In the genomic region with DNA sequence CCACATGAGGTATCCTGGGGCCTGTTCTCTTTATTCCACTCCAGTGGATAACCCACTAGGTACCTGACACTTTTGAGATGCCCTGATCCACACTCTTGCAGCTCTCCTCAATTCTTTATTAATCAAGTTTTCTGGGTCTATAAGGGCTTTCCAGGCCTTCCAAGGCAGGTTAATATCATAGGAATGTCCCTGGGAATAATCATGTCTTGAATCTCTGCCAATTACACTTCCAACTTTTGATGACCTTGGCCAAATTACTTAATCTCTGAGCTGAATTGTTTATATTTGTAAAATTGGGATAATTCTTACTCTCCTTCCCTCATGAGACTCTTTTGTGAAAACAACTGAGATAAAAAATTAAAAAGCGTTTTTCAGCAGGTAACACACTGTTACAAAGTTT, we compare ENCODE assay signal across 27 cellular contexts.
"Had no signal": no experiment of that assay in that cellular context is flagged by ENCODE, and none has a peak within 500 bp of the region (broad histone marks: within the 10 kb centered on the region; RNA-seq: fewer than 3 reads in every experiment).

No MANE protein-coding gene starts in this region.

- H3K4me1 Mint-ChIP-seq: activated CD4-positive, alpha-beta T cell treated with anti-CD3 and anti-CD28 coated beads for 36 hours; activated CD4-positive, alpha-beta T cell treated with anti-CD3 and anti-CD28 coated beads, Interleukin-2, amount 10 ng/mL, durations not matched to agents 24 days and 14 days; activated CD8-positive, alpha-beta memory T cell treated with anti-CD3 and anti-CD28 coated beads, Interleukin-2, amount 10 ng/mL, durations not matched to agents 7 days and 5 days; activated naive CD4-positive, alpha-beta T cell treated with anti-CD3 and anti-CD28 coated beads, Interleukin-2, amount 50 U/mL, for 24 hours; activated naive CD8-positive, alpha-beta T cell treated with anti-CD3 and anti-CD28 coated beads for 36 hours; activated naive CD8-positive, alpha-beta T cell treated with anti-CD3 and anti-CD28 coated beads, Interleukin-2, amount 50 U/mL, for 24 hours; brain had no signal

- H3K4me3 ChIP-seq: adrenal gland, ascending aorta, esophagus muscularis mucosa had no signal

- H3K27ac ChIP-seq: adrenal gland, ascending aorta, esophagus muscularis mucosa had no signal

- H3K27ac Mint-ChIP-seq: activated CD4-positive, alpha-beta memory T cell treated with anti-CD3 and anti-CD28 coated beads for 36 hours; activated CD4-positive, alpha-beta T cell treated with anti-CD3 and anti-CD28 coated beads for 36 hours; activated CD4-positive, alpha-beta T cell treated with anti-CD3 and anti-CD28 coated beads, Interleukin-2, amount 10 ng/mL, durations not matched to agents 24 days and 14 days; activated CD8-positive, alpha-beta memory T cell treated with anti-CD3 and anti-CD28 coated beads, Interleukin-2, amount 10 ng/mL, durations not matched to agents 7 days and 5 days; activated CD8-positive, alpha-beta T cell treated with anti-CD3 and anti-CD28 coated beads, Interleukin-2, amount 10 ng/mL, durations not matched to agents 7 days and 5 days; activated naive CD4-positive, alpha-beta T cell treated with anti-CD3 and anti-CD28 coated beads for 36 hours; activated naive CD4-positive, alpha-beta T cell treated with anti-CD3 and anti-CD28 coated beads, Interleukin-2, amount 50 U/mL, for 24 hours; activated naive CD8-positive, alpha-beta T cell treated with anti-CD3 and anti-CD28 coated beads for 36 hours; activated naive CD8-positive, alpha-beta T cell treated with anti-CD3 and anti-CD28 coated beads, Interleukin-2, amount 50 U/mL, for 24 hours; activated T-helper 1 cell treated with anti-CD3 and anti-CD28 coated beads, Interleukin-12 subunit alpha, Interleukin-12 subunit beta, Interleukin-2, Interleukin-4 antibody, amounts not matched to agents 30 ng/mL and 10 ng/mL and 1 ng/mL, durations not matched to agents 14 hours and 24 hours and 36 hours; activated T-helper 2 cell treated with anti-CD3 and anti-CD28 coated beads, Interferon-gamma antibody, Interleukin-2, Interleukin-4, amounts not matched to agents 10 μg/mL and 5 μg/mL and 100 μg/mL, durations not matched to agents 14 hours and 24 hours and 36 hours; brain had no signal

- DNase-seq: activated CD4-positive, alpha-beta memory T cell treated with anti-CD3 and anti-CD28 coated beads for 36 hours; activated CD4-positive, alpha-beta T cell treated with anti-CD3 and anti-CD28 coated beads for 36 hours; activated CD4-positive, alpha-beta T cell treated with anti-CD3 and anti-CD28 coated beads, Interleukin-2, amount 10 ng/mL, durations not matched to agents 24 days and 14 days; activated CD4-positive, CD25-positive, alpha-beta regulatory T cell; activated CD4-positive, CD25-positive, alpha-beta regulatory T cell treated with anti-CD3 and anti-CD28 coated beads, Interleukin-2, amount 50 U/mL, for 72 hours; activated CD8-positive, alpha-beta memory T cell treated with anti-CD3 and anti-CD28 coated beads, Interleukin-2, amount 10 ng/mL, durations not matched to agents 7 days and 5 days; activated CD8-positive, alpha-beta memory T cell treated with anti-CD3 and anti-CD28 coated beads, Interleukin-2, amount 50 U/mL, for 4 hours; activated CD8-positive, alpha-beta T cell treated with anti-CD3 and anti-CD28 coated beads, Interleukin-2, amount 10 ng/mL, durations not matched to agents 7 days and 5 days; activated effector memory CD4-positive, alpha-beta T cell treated with anti-CD3 and anti-CD28 coated beads, Interleukin-2, amount 50 U/mL, for 16 hours; activated naive CD4-positive, alpha-beta T cell treated with anti-CD3 and anti-CD28 coated beads for 36 hours; activated naive CD8-positive, alpha-beta T cell treated with anti-CD3 and anti-CD28 coated beads for 36 hours; activated naive CD8-positive, alpha-beta T cell treated with anti-CD3 and anti-CD28 coated beads, Interleukin-2, amount 50 U/mL, for 24 hours; activated T-cell treated with anti-CD3 and anti-CD28 coated beads, Interleukin-2, amount 50 U/mL, for 1 hour; activated T-cell treated with anti-CD3 and anti-CD28 coated beads, Interleukin-2, amount 50 U/mL, for 48 hours; adrenal gland; cortex of kidney; effector CD8-positive, alpha-beta T cell; erythroblast; head of caudate nucleus; hippocampal formation; T-helper 2 cell had no signal

- H3K9me3 ChIP-seq: adrenal gland, ascending aorta, esophagus muscularis mucosa had no signal

- H3K36me3 Mint-ChIP-seq: activated CD4-positive, alpha-beta memory T cell treated with anti-CD3 and anti-CD28 coated beads for 36 hours; activated CD8-positive, alpha-beta memory T cell treated with anti-CD3 and anti-CD28 coated beads, Interleukin-2, amount 10 ng/mL, durations not matched to agents 7 days and 5 days; activated naive CD4-positive, alpha-beta T cell treated with anti-CD3 and anti-CD28 coated beads, Interleukin-2, amount 50 U/mL, for 24 hours; activated naive CD8-positive, alpha-beta T cell treated with anti-CD3 and anti-CD28 coated beads for 36 hours; brain had no signal

- H3K27me3 ChIP-seq: adrenal gland, ascending aorta, esophagus muscularis mucosa had no signal

- H3K36me3 ChIP-seq: adrenal gland, ascending aorta, esophagus muscularis mucosa had no signal

- H3K4me1 ChIP-seq: adrenal gland, ascending aorta, esophagus muscularis mucosa had no signal

- H3K27me3 Mint-ChIP-seq: activated CD4-positive, alpha-beta memory T cell treated with anti-CD3 and anti-CD28 coated beads for 36 hours; activated CD4-positive, alpha-beta T cell treated with anti-CD3 and anti-CD28 coated beads for 36 hours; activated CD4-positive, alpha-beta T cell treated with anti-CD3 and anti-CD28 coated beads, Interleukin-2, amount 10 ng/mL, durations not matched to agents 24 days and 14 days; activated CD8-positive, alpha-beta memory T cell treated with anti-CD3 and anti-CD28 coated beads, Interleukin-2, amount 10 ng/mL, durations not matched to agents 7 days and 5 days; activated naive CD4-positive, alpha-beta T cell treated with anti-CD3 and anti-CD28 coated beads, Interleukin-2, amount 50 U/mL, for 24 hours; brain had no signal

- H3K9me3 Mint-ChIP-seq: activated CD4-positive, alpha-beta T cell treated with anti-CD3 and anti-CD28 coated beads, Interleukin-2, amount 10 ng/mL, durations not matched to agents 24 days and 14 days; activated naive CD4-positive, alpha-beta T cell treated with anti-CD3 and anti-CD28 coated beads for 36 hours; activated naive CD4-positive, alpha-beta T cell treated with anti-CD3 and anti-CD28 coated beads, Interleukin-2, amount 50 U/mL, for 24 hours; activated naive CD8-positive, alpha-beta T cell treated with anti-CD3 and anti-CD28 coated beads for 36 hours; activated T-helper 1 cell treated with anti-CD3 and anti-CD28 coated beads, Interleukin-12 subunit alpha, Interleukin-12 subunit beta, Interleukin-2, Interleukin-4 antibody, amounts not matched to agents 30 ng/mL and 10 ng/mL and 1 ng/mL, durations not matched to agents 14 hours and 24 hours and 36 hours; activated T-helper 2 cell treated with anti-CD3 and anti-CD28 coated beads, Interferon-gamma antibody, Interleukin-2, Interleukin-4, amounts not matched to agents 10 μg/mL and 5 μg/mL and 100 μg/mL, durations not matched to agents 14 hours and 24 hours and 36 hours had no signal

- H3K4me3 Mint-ChIP-seq: activated CD4-positive, alpha-beta memory T cell treated with anti-CD3 and anti-CD28 coated beads for 36 hours; activated CD4-positive, alpha-beta T cell treated with anti-CD3 and anti-CD28 coated beads for 36 hours; activated CD4-positive, alpha-beta T cell treated with anti-CD3 and anti-CD28 coated beads, Interleukin-2, amount 10 ng/mL, durations not matched to agents 24 days and 14 days; activated CD8-positive, alpha-beta memory T cell treated with anti-CD3 and anti-CD28 coated beads, Interleukin-2, amount 10 ng/mL, durations not matched to agents 7 days and 5 days; activated CD8-positive, alpha-beta T cell treated with anti-CD3 and anti-CD28 coated beads, Interleukin-2, amount 10 ng/mL, durations not matched to agents 7 days and 5 days; activated naive CD4-positive, alpha-beta T cell treated with anti-CD3 and anti-CD28 coated beads for 36 hours; activated naive CD4-positive, alpha-beta T cell treated with anti-CD3 and anti-CD28 coated beads, Interleukin-2, amount 50 U/mL, for 24 hours; activated naive CD8-positive, alpha-beta T cell treated with anti-CD3 and anti-CD28 coated beads for 36 hours; activated naive CD8-positive, alpha-beta T cell treated with anti-CD3 and anti-CD28 coated beads, Interleukin-2, amount 50 U/mL, for 24 hours; activated T-helper 1 cell treated with anti-CD3 and anti-CD28 coated beads, Interleukin-12 subunit alpha, Interleukin-12 subunit beta, Interleukin-2, Interleukin-4 antibody, amounts not matched to agents 30 ng/mL and 10 ng/mL and 1 ng/mL, durations not matched to agents 14 hours and 24 hours and 36 hours; brain had no signal
